9 cellular contexts compared by ENCODE assay signal in the genomic region with DNA sequence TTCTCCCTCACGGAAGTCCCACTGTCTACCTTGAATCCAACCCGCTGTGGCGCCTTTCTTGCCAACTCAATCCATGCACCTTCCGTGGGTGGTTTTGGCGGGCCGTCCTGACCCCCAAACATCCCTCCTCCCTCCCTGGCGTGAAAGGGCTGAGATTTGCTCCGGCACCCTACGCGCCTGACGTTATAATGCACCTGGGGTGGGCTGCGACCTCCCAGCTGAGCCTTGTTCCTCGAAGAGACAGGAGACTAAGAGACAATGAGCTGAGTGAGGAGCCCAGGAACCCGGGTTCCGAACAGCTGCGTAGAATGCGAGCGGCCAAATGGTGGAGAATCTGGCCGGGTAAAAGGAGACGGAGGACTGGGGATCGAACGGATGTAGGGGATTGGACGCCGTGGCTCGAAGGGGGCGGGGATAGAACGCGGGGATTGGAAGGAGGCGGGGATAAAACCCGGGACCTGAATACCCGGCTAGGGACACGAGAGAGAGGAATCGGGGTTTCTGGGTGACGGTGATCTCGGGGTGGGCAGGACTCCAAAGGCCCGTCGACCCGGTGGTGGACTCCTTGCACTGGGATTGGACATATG. TPM values are rescaled to one million over a fixed set of nuclear protein-coding genes. Genes with fewer than 3 reads are reported as not detected.
DNase-seq lines count a peak whose midpoint lies in the region; ATAC-seq and TF ChIP-seq lines count a peak whose summit lies in the region.
"Had no signal": no experiment of that assay in that cellular context is flagged by ENCODE, and none has a peak within 500 bp of the region (broad histone marks: within the 10 kb centered on the region; RNA-seq: fewer than 3 reads in every experiment).

CPT1C (plus strand) TSS at position 461 of the 587 bp plus-strand sequence. CDS start 1,137 bp downstream, outside the sequence.

- H3K27me3 Mint-ChIP-seq in activated T-helper 17 cell treated with anti-CD3 and anti-CD28 coated beads, Interleukin-2, amount 50 U/mL, for 72 hours, result peaks cover 8% of the 10 kb centered on the region
- H3K27me3 Mint-ChIP-seq in stimulated activated naive CD8-positive, alpha-beta T cell treated with anti-CD3 and anti-CD28 coated beads, Interleukin-15, Interleukin-2, amounts not matched to agents 100 ng/mL and 50 ng/mL, for 24 hours, result peaks cover 21% of the 10 kb centered on the region

- H3K4me1 ChIP-seq in muscle layer of colon (ENCODE audit: insufficient read depth, low read length), result peaks cover 20% of the 10 kb centered on the region

- H3K9ac ChIP-seq in muscle layer of colon (ENCODE audit: low read length), result no peak within 1 kb of the TSS

- H3K4me3 ChIP-seq in fibroblast of mammary gland (ENCODE audit: control insufficient read depth, low read depth, low read length), result peak within 1 kb of the TSS; percentile 60
- peak within 1 kb of the TSS; percentile 27 to 68 for H3K4me3 ChIP-seq in muscle layer of colon (ENCODE audit: low read depth in 1 of 2, low read length in 2 of 2)
- H3K4me3 ChIP-seq: SJSA1 had no signal

- H3K9me3 Mint-ChIP-seq in activated T-helper 17 cell treated with anti-CD3 and anti-CD28 coated beads, Interleukin-2, amount 50 U/mL, for 72 hours, result no peaks in the 10 kb centered on the region
- no peaks in the 10 kb centered on the region for H3K9me3 Mint-ChIP-seq in stimulated activated naive CD8-positive, alpha-beta T cell treated with anti-CD3 and anti-CD28 coated beads, Interleukin-15, Interleukin-2, amounts not matched to agents 100 ng/mL and 50 ng/mL, for 24 hours

- H3K36me3 ChIP-seq in muscle layer of colon (ENCODE audit: insufficient read depth, low read length), result peaks cover 12% of the 10 kb centered on the region

- H3K27me3 ChIP-seq in muscle layer of colon (ENCODE audit: control insufficient read depth in 1 of 2, insufficient read depth in 2 of 2, low read length in 2 of 2), result peaks cover 24 to 39% of the 10 kb centered on the region in 2 donors

- peaks cover 19% of the 10 kb centered on the region for H3K4me1 Mint-ChIP-seq in activated T-helper 17 cell treated with anti-CD3 and anti-CD28 coated beads, Interleukin-2, amount 50 U/mL, for 72 hours
- H3K4me1 Mint-ChIP-seq in stimulated activated naive CD8-positive, alpha-beta T cell treated with anti-CD3 and anti-CD28 coated beads, Interleukin-15, Interleukin-2, amounts not matched to agents 100 ng/mL and 50 ng/mL, for 24 hours (ENCODE audit: low read depth), result peaks cover 37% of the 10 kb centered on the region

- peak; percentile 82 for ATAC-seq in activated T-helper 17 cell treated with anti-CD3 and anti-CD28 coated beads, Interleukin-2, amount 50 U/mL, for 72 hours (replicated peaks)
- ATAC-seq in HG02759 (IDR thresholded peaks at IDR 0.05; ENCODE audit: unreplicated experiment) (no peak), HG03378 (IDR thresholded peaks at IDR 0.05; ENCODE audit: unreplicated experiment) (no peak)

- H3K9me3 ChIP-seq in muscle layer of colon (ENCODE audit: low read length), result no peaks in the 10 kb centered on the region
- H3K9me3 ChIP-seq: SJSA1 had no signal

- H3K27ac ChIP-seq in muscle layer of colon (ENCODE audit: low read depth, low read length), result no peak within 1 kb of the TSS
- H3K27ac ChIP-seq: SJSA1 had no signal

- peaks cover 38% of the 10 kb centered on the region for H3K36me3 Mint-ChIP-seq in activated T-helper 17 cell treated with anti-CD3 and anti-CD28 coated beads, Interleukin-2, amount 50 U/mL, for 72 hours (ENCODE audit: low read depth)
- peaks cover 22% of the 10 kb centered on the region for H3K36me3 Mint-ChIP-seq in stimulated activated naive CD8-positive, alpha-beta T cell treated with anti-CD3 and anti-CD28 coated beads, Interleukin-15, Interleukin-2, amounts not matched to agents 100 ng/mL and 50 ng/mL, for 24 hours (ENCODE audit: low read depth)

- no peak for TF ChIP-seq CTCF in fibroblast of mammary gland (conservative IDR thresholded peaks at IDR 0.05; ENCODE audit: control insufficient read depth, insufficient read depth, low read depth, low read length)

- peak within 1 kb of the TSS; percentile 68 for H3K27ac Mint-ChIP-seq in activated T-helper 17 cell treated with anti-CD3 and anti-CD28 coated beads, Interleukin-2, amount 50 U/mL, for 72 hours
- H3K27ac Mint-ChIP-seq in stimulated activated naive CD8-positive, alpha-beta T cell treated with anti-CD3 and anti-CD28 coated beads, Interleukin-15, Interleukin-2, amounts not matched to agents 100 ng/mL and 50 ng/mL, for 24 hours, result peak within 1 kb of the TSS; percentile 50

- DNase-seq in ELF-1 (ENCODE audit: low read depth, low spot score) (peak; percentile 75), NCI-H446 (lab: John Stamatoyannopoulos, UW) (peak; percentile 94), fibroblast of mammary gland (ENCODE audit: low read depth) (peak; percentile 74)

- peak within 1 kb of the TSS; percentile 83 for H3K4me3 Mint-ChIP-seq in activated T-helper 17 cell treated with anti-CD3 and anti-CD28 coated beads, Interleukin-2, amount 50 U/mL, for 72 hours
- peak within 1 kb of the TSS; percentile 60 for H3K4me3 Mint-ChIP-seq in stimulated activated naive CD8-positive, alpha-beta T cell treated with anti-CD3 and anti-CD28 coated beads, Interleukin-15, Interleukin-2, amounts not matched to agents 100 ng/mL and 50 ng/mL, for 24 hours

RNA-seq across cellular contexts. Expression of gene CPT1C, which starts in this region (rescaled TPM):
- total RNA-seq in activated T-helper 17 cell treated with anti-CD3 and anti-CD28 coated beads, Interleukin-2, amount 50 U/mL, for 72 hours, result 1 to 10 TPM in 1 of 2 donors, under 1 TPM in 1; 0.93 to 4.3 TPM
